In genomic region chr14:35402323-35403084, GRCh38 we compare ENCODE assay signal across 1 cellular context.
TF ChIP-seq lines count a peak whose summit lies in the region.

No MANE protein-coding gene starts in this region.

TF ChIP-seq in H1, 55 proteins besides CTCF, POLR2A, EP300 and RAD21:
- no peak for TF ChIP-seq CHD7 (IDR thresholded peaks at IDR 0.05; ENCODE audit: insufficient replicate concordance, low read length)
- no peak for TF ChIP-seq SIX5 (IDR thresholded peaks at IDR 0.05; ENCODE audit: low read depth, low read length)
- TF ChIP-seq POU5F1 (IDR thresholded peaks at IDR 0.05; ENCODE audit: low read depth, low read length), result no peak
- no peak for TF ChIP-seq EZH2 (IDR thresholded peaks at IDR 0.05; ENCODE audit: low read depth, low read length, severe bottlenecking)
- no peak for TF ChIP-seq CEBPB (IDR thresholded peaks at IDR 0.05; ENCODE audit: low read depth, low read length)
- TF ChIP-seq SRF (IDR thresholded peaks at IDR 0.05; ENCODE audit: low read depth, low read length), result no peak
- TF ChIP-seq BACH1 (IDR thresholded peaks at IDR 0.05; ENCODE audit: low read length), result no peak
- TF ChIP-seq GABPA (IDR thresholded peaks at IDR 0.05; ENCODE audit: borderline replicate concordance, insufficient read depth, low read length), result no peak
- no peak for TF ChIP-seq CBX5 (IDR thresholded peaks at IDR 0.05; ENCODE audit: low read depth, low read length)
- TF ChIP-seq KDM5A (IDR thresholded peaks at IDR 0.05; ENCODE audit: low read length), result no peak
- TF ChIP-seq TCF12 (IDR thresholded peaks at IDR 0.05; ENCODE audit: low read depth, low read length), result no peak
- TF ChIP-seq NRF1 (IDR thresholded peaks at IDR 0.05; ENCODE audit: low read depth, low read length), result no peak
- no peak for TF ChIP-seq HDAC2 (IDR thresholded peaks at IDR 0.05; ENCODE audit: borderline replicate concordance in 1 of 2, low read depth in 2 of 2, low read length in 2 of 2)
- no peak for TF ChIP-seq SUZ12 (IDR thresholded peaks at IDR 0.05; ENCODE audit: low read length)
- TF ChIP-seq TAF7 (optimal IDR thresholded peaks at IDR 0.05; ENCODE audit: borderline replicate concordance, low read depth, low read length), result no peak
- TF ChIP-seq SIRT6 (IDR thresholded peaks at IDR 0.05; ENCODE audit: low read length), result no peak
- TF ChIP-seq BCL11A (IDR thresholded peaks at IDR 0.05; ENCODE audit: low read depth in 2 of 2, low read length in 2 of 2), result no peak
- TF ChIP-seq FOSL1 (IDR thresholded peaks at IDR 0.05; ENCODE audit: insufficient read depth, low read depth, low read length), result no peak
TF ChIP-seq in H1: peak in this region for 0.
